Comparison of ENCODE assay signal across 7 cellular contexts in the genomic region with DNA sequence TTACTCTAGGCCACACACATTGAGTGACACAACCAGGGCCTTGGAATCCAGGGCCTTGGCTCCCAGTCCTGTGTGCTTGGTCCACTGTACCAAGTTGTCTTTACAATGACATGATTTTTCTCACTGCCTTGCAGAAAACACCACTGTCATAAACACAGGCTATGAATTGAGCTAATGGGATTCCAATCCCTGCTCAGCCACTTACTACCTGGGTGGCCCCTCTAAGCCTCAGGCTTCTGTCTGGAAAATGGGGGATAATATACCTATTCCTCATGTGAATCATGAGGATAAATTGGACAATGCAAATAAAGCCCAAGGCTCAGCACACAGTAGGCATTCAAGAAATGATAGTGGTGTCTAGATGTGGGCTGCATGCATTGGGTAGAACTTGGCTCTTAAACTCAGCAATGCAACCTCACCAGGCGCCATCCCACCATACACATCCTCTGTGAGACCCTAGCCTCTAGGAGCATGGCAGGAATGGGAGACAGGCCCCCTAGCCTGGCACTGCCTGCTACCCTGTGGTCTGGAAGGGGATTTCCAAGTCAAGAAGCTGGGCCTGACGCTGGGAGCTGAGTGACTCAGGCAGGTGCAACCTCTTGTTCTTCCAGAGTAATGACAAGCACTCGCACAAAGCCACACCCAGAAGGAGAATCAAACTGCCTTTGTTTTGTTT. TPM values are rescaled to one million over a fixed set of nuclear protein-coding genes. Genes with fewer than 3 reads are reported as not detected.
DNase-seq lines count a peak whose midpoint lies in the region; ATAC-seq, FAIRE-seq and TF ChIP-seq lines count a peak whose summit lies in the region.

No MANE protein-coding gene starts in this region.

- H2AK5ac ChIP-seq in IMR-90 (ENCODE audit: low read depth, low read length): peak overlapping the region; percentile 35

- H3K9me1 ChIP-seq in IMR-90 (ENCODE audit: insufficient read depth, low read length): peaks cover 23% of the 10 kb centered on the region

- peak overlapping the region; percentile 24; the same call in 1 of the 2 replicates for H2BK120ac ChIP-seq in IMR-90 (ENCODE audit: low read depth, low read length)

- H3K27me3 ChIP-seq in IMR-90 (ENCODE audit: control insufficient read depth, insufficient read depth, low read length): no peaks in the 10 kb centered on the region

- H4K91ac ChIP-seq in IMR-90 (ENCODE audit: insufficient read depth, low read depth, low read length): no peak overlapping the region; the same call in 1 of the 2 replicates

- no peak overlapping the region; the same call in 1 of the 2 replicates for H3K14ac ChIP-seq in IMR-90 (replicated peaks; ENCODE audit: low read depth, low read length)

- TF ChIP-seq RAD21 in IMR-90 (IDR thresholded peaks at IDR 0.05; ENCODE audit: low read length): no peak

- H3K56ac ChIP-seq in IMR-90 (ENCODE audit: extremely low read depth, insufficient read depth, low read length): no peak overlapping the region

- POLR2A ChIA-PET in IMR-90 (lab: Charles Lee; ENCODE audit: unreplicated experiment): no interaction called here

- peak overlapping the region in 1 of 2 experiments; percentile 13; a peak in 1 of 4 replicates for H4K8ac ChIP-seq in IMR-90 (ENCODE audit: low read depth in 2 of 2, low read length in 2 of 2)

- H3K18ac ChIP-seq in IMR-90 (ENCODE audit: low read depth, low read length): no peak overlapping the region

- H3K9ac ChIP-seq in IMR-90 (ENCODE audit: low read depth, low read length): no peak overlapping the region

- BruUV-seq in IMR-90 (replicated peaks; lab: Mats Ljungman, UMichigan): no TSS peak

- H3K4me2 ChIP-seq in IMR-90 (ENCODE audit: low read depth, low read length): no peak overlapping the region

- no peak overlapping the region for H3K4me3 ChIP-seq in IMR-90 (ENCODE audit: insufficient read depth, low read depth, low read length)

- no peak overlapping the region for H2AFZ ChIP-seq in IMR-90 (replicated peaks; ENCODE audit: low read length, poor library complexity)

- intact Hi-C loops in IMR-90 (cut with micrococcal nuclease): no loop called here

- H3K4ac ChIP-seq in IMR-90 (ENCODE audit: low read depth, low read length): peak overlapping the region; percentile 20; the same call in 1 of the 2 replicates

- H2BK5ac ChIP-seq in IMR-90 (ENCODE audit: low read depth, low read length, poor library complexity, severe bottlenecking): no peak overlapping the region

- peak; percentile 36 for DNase-seq in IMR-90
- peak; percentile 60 for DNase-seq in activated CD4-positive, alpha-beta T cell treated with anti-CD3 and anti-CD28 coated beads for 1 hour
- peak; percentile 95 for DNase-seq in epithelial cell of prostate (ENCODE audit: low read depth, low spot score)
- DNase-seq in stimulated activated CD4-positive, alpha-beta T cell treated with anti-CD3 and anti-CD28 coated beads, Interleukin-4, amount 100 ng/mL, for 24 hours: peak; percentile 81
- DNase-seq in NCI-H446 (lab: John Stamatoyannopoulos, UW): no peak
- no peak for DNase-seq in D721Med (ENCODE audit: insufficient read length, low spot score)
- DNase-seq in anterior cingulate cortex (lab: John Stamatoyannopoulos, UW): no peak

- H3K4me1 ChIP-seq in IMR-90 (ENCODE audit: control insufficient read depth, insufficient read depth, low read length): peaks cover 17% of the 10 kb centered on the region

- no peak overlapping the region; the same call in 1 of the 2 replicates for H2BK20ac ChIP-seq in IMR-90 (ENCODE audit: low read depth, low read length)

- CTCF ChIA-PET in IMR-90 (lab: Yijun Ruan, JAX): interaction anchor here (0.8 kb wide), 1 partner anchor 33 kb away, joined by 3 read pairs; no protein-coding TSS in a partner anchor

- ATAC-seq in IMR-90 (ENCODE audit: low read depth): no peak

- peaks cover 3% of the 10 kb centered on the region for H3K36me3 ChIP-seq in IMR-90 (ENCODE audit: control insufficient read depth, insufficient read depth, low read length)

- peaks cover 19% of the 10 kb centered on the region for H4K20me1 ChIP-seq in IMR-90 (ENCODE audit: insufficient read depth, low read length)

- H3K23ac ChIP-seq in IMR-90 (ENCODE audit: low read depth, low read length): 0 out of 2 replicates have a peak overlapping the region, but pooled peaks have one; percentile 16

- in situ Hi-C loops in IMR-90 (cut with MboI; ENCODE audit: low sequenced_read_pairs): no loop called here

- H4K5ac ChIP-seq in IMR-90 (ENCODE audit: low read depth, low read length): no peak overlapping the region

- H3K27ac ChIP-seq in IMR-90 (ENCODE audit: insufficient read depth, low read length) (no peak overlapping the region), epithelial cell of prostate (peak overlapping the region; percentile 95)

- no peak for FAIRE-seq in D721Med (lab: Jason Lieb, UNC)

- no peak overlapping the region for H2BK15ac ChIP-seq in IMR-90 (ENCODE audit: low read depth, low read length)

- TF ChIP-seq POLR2A in IMR-90 (IDR thresholded peaks at IDR 0.05; ENCODE audit: low read depth, low read length): no peak

- no CpG with 5 or more reads among the region's 3 CpGs for WGBS in IMR-90 (ENCODE audit: extremely low coverage in 2 of 2, insufficient read length in 1 of 2), 2 experiments

- TF ChIP-seq CTCF in IMR-90 (conservative IDR thresholded peaks at IDR 0.05; ENCODE audit: low read depth, low read length) (no peak), D721Med (IDR thresholded peaks at IDR 0.05; ENCODE audit: insufficient read depth, missing control alignments) (no peak)

- H3K9me3 ChIP-seq in IMR-90 (ENCODE audit: control insufficient read depth, insufficient read depth, low read length): no peaks in the 10 kb centered on the region

- no peak overlapping the region for H2AK9ac ChIP-seq in IMR-90 (replicated peaks; ENCODE audit: low read depth, low read length, poor library complexity)

- peaks cover 18 to 55% of the 10 kb centered on the region in 2 experiments; a peak in 3 of 4 replicates for H3K79me1 ChIP-seq in IMR-90 (ENCODE audit: low read depth in 1 of 2, low read length in 2 of 2)

- dilution Hi-C loops in IMR-90 (cut with HindIII; ENCODE audit: low sequenced_read_pairs, unreplicated experiment): no loop called here

TF ChIP-seq in IMR-90, 13 proteins besides CTCF, POLR2A, EP300 and RAD21:
- TF ChIP-seq FOS (IDR thresholded peaks at IDR 0.05; ENCODE audit: low read depth, low read length) (no peak), MXI1 (IDR thresholded peaks at IDR 0.05; ENCODE audit: borderline replicate concordance, low read depth, low read length) (no peak), MAZ (IDR thresholded peaks at IDR 0.05; ENCODE audit: borderline replicate concordance, low read depth, low read length) (no peak), NFE2L2 (IDR thresholded peaks at IDR 0.05; ENCODE audit: low read depth, low read length) (no peak), SMC3 (IDR thresholded peaks at IDR 0.05; ENCODE audit: low read depth, low read length) (no peak), BHLHE40 (IDR thresholded peaks at IDR 0.05; ENCODE audit: low read depth, low read length) (no peak), RCOR1 (IDR thresholded peaks at IDR 0.05; ENCODE audit: insufficient replicate concordance, low read length) (no peak)

RNA-seq across cellular contexts. Expression of a gene that starts 2.3 kb away (rescaled TPM):
- total RNA-seq in IMR-90 (2012; rRNA removed): 88.0 and 92.8 TPM in 2 replicates
- 63.8 and 67.1 TPM in 2 replicates for polyA plus RNA-seq in IMR-90 (2012; rRNA removed)
- 62.2 and 66.5 TPM in 2 replicates for polyA plus RNA-seq in IMR-90 (2012; cell fraction: cytosol; rRNA removed)
- 59.0 and 59.6 TPM in 2 replicates for polyA plus RNA-seq in IMR-90 (2012; cell fraction: nucleus; rRNA removed; ENCODE audit: low replicate concordance)

Comparison
In these comparisons a context has a peak if more than half of its experiments do, and no peak if none do; other contexts are left out.
1. DNase-seq: peak in IMR-90 (single experiment), activated CD4-positive, alpha-beta T cell treated with anti-CD3 and anti-CD28 coated beads for 1 hour (single experiment), epithelial cell of prostate (single experiment) and stimulated activated CD4-positive, alpha-beta T cell treated with anti-CD3 and anti-CD28 coated beads, Interleukin-4, amount 100 ng/mL, for 24 hours (single experiment); none in NCI-H446 (0 of 2), D721Med (single experiment) and anterior cingulate cortex (0 of 58).